In genomic region chr6:127300411-127300810, GRCh38 we compare ENCODE assay signal across 12 cellular contexts. TPM values are rescaled to one million over a fixed set of nuclear protein-coding genes. Genes with fewer than 3 reads are reported as not detected.
DNase-seq lines count a peak whose midpoint lies in the region; ATAC-seq and TF ChIP-seq lines count a peak whose summit lies in the region.
"Had no signal": no experiment of that assay in that cellular context is flagged by ENCODE, and none has a peak within 500 bp of the region (broad histone marks: within the 10 kb centered on the region; RNA-seq: fewer than 3 reads in every experiment).

No MANE protein-coding gene starts in this region.

- H3K36me3 ChIP-seq in gastroesophageal sphincter = peaks cover 0 to 5% of the 10 kb centered on the region in 2 donors

- H3K27me3 ChIP-seq in gastroesophageal sphincter = no peaks in the 10 kb centered on the region

- peak overlapping the region; percentile 45 for H3K27ac Mint-ChIP-seq in activated T-cell treated with anti-CD3 and anti-CD28 coated beads, Interleukin-2, amount 50 U/mL, for 24 hours
- H3K27ac Mint-ChIP-seq: B cell had no signal

- peak; percentile 43 for ATAC-seq in gastroesophageal sphincter

- no peak for TF ChIP-seq CTCF in gastroesophageal sphincter (IDR thresholded peaks at IDR 0.05)

- H3K27ac ChIP-seq in gastroesophageal sphincter = peak overlapping the region in 3 of 4 donors; percentile 0 to 26 (median 21)

- no peak overlapping the region for H3K4me3 ChIP-seq in gastroesophageal sphincter
- H3K4me3 ChIP-seq: skin epidermis had no signal

- peaks cover 54% of the 10 kb centered on the region for H3K36me3 Mint-ChIP-seq in activated T-cell treated with anti-CD3 and anti-CD28 coated beads, Interleukin-2, amount 50 U/mL, for 24 hours (ENCODE audit: low read depth)

- H3K27me3 Mint-ChIP-seq in activated T-cell treated with anti-CD3 and anti-CD28 coated beads, Interleukin-2, amount 50 U/mL, for 24 hours = no peaks in the 10 kb centered on the region
- H3K27me3 Mint-ChIP-seq: B cell had no signal

- H3K4me1 ChIP-seq in gastroesophageal sphincter = peaks cover 6 to 43% (median 6%) of the 10 kb centered on the region in 3 donors

- H3K4me3 Mint-ChIP-seq in activated T-cell treated with anti-CD3 and anti-CD28 coated beads, Interleukin-2, amount 50 U/mL, for 24 hours = no peak overlapping the region
- H3K4me3 Mint-ChIP-seq: B cell had no signal

- no peak for TF ChIP-seq EP300 in gastroesophageal sphincter (IDR thresholded peaks at IDR 0.05)

- TF ChIP-seq POLR2A in gastroesophageal sphincter (IDR thresholded peaks at IDR 0.05) = no peak

- no peaks in the 10 kb centered on the region for H3K9me3 Mint-ChIP-seq in activated T-cell treated with anti-CD3 and anti-CD28 coated beads, Interleukin-2, amount 50 U/mL, for 24 hours

- DNase-seq in activated T-cell treated with anti-CD3 and anti-CD28 coated beads, Interleukin-2, amount 50 U/mL, for 24 hours = no peak
- DNase-seq in activated T-cell treated with anti-CD3 and anti-CD28 coated beads, Interleukin-2, amount 50 U/mL, for 48 hours = no peak
- DNase-seq in SW 1271 (lab: John Stamatoyannopoulos, UW) (peak; percentile 33 to 38), stromal cell of bone marrow (ENCODE audit: low read depth) (peak; percentile 75), SIG-M5 (lab: John Stamatoyannopoulos, UW) (no peak), germinal center (ENCODE audit: low spot score) (no peak), NOMO-1 (lab: John Stamatoyannopoulos, UW; ENCODE audit: unreplicated experiment in 2 of 2) (no peak)
- DNase-seq: activated T-cell treated with anti-CD3 and anti-CD28 coated beads for 4 hours, NCI-H2029 had no signal

- H3K9me3 ChIP-seq in gastroesophageal sphincter = no peaks in the 10 kb centered on the region

- peaks cover 48% of the 10 kb centered on the region for H3K4me1 Mint-ChIP-seq in activated T-cell treated with anti-CD3 and anti-CD28 coated beads, Interleukin-2, amount 50 U/mL, for 24 hours (ENCODE audit: low read depth)

RNA-seq across cellular contexts. Expression of gene RNF146, which starts 33.7 kb away (rescaled TPM):
- total RNA-seq in gastroesophageal sphincter = 10 to 100 TPM; 53.4 to 88.9 (median 65.8) TPM

RNA-seq across cellular contexts. Expression of gene ECHDC1, which starts 43.0 kb away (rescaled TPM):
- 10 to 100 TPM; 52.0 to 74.4 (median 58.9) TPM for total RNA-seq in gastroesophageal sphincter

Comparison
In these comparisons a context has a peak if more than half of its experiments do, and no peak if none do; other contexts are left out.
1. DNase-seq: peak in SW 1271 (2 of 2) and stromal cell of bone marrow (single experiment); none in activated T-cell treated with anti-CD3 and anti-CD28 coated beads, Interleukin-2, amount 50 U/mL, for 24 hours (single experiment), activated T-cell treated with anti-CD3 and anti-CD28 coated beads, Interleukin-2, amount 50 U/mL, for 48 hours (0 of 2), SIG-M5 (single experiment), germinal center (single experiment) and NOMO-1 (0 of 2).